11 cellular contexts compared by ENCODE assay signal in genomic region chr3:37997321-37997720, GRCh38. TPM values are rescaled to one million over a fixed set of nuclear protein-coding genes. Genes with fewer than 3 reads are reported as not detected.
DNase-seq lines count a peak whose midpoint lies in the region; ATAC-seq and TF ChIP-seq lines count a peak whose summit lies in the region.
"Had no signal": no experiment of that assay in that cellular context is flagged by ENCODE, and none has a peak within 500 bp of the region (broad histone marks: within the 10 kb centered on the region; RNA-seq: fewer than 3 reads in every experiment).

No MANE protein-coding gene starts in this region.

- H3K4me1 ChIP-seq in right cardiac atrium (ENCODE audit: control insufficient read depth, insufficient read depth, low read length) (no peaks in the 10 kb centered on the region), upper lobe of right lung (peaks cover 21% of the 10 kb centered on the region)
- H3K4me1 ChIP-seq in naive thymus-derived CD4-positive, alpha-beta T cell (ENCODE audit: control insufficient read depth in 2 of 2, insufficient read depth in 2 of 2, low read length in 2 of 2), result peaks cover 47 to 48% of the 10 kb centered on the region in 2 donors

- no peak overlapping the region for H3K27ac ChIP-seq in right cardiac atrium (ENCODE audit: low read length)
- H3K27ac ChIP-seq in naive thymus-derived CD4-positive, alpha-beta T cell (ENCODE audit: low read depth, low read length), result peak overlapping the region; percentile 87
- no peak overlapping the region for H3K27ac ChIP-seq in upper lobe of right lung

- CTCF ChIA-PET in activated CD4-positive, alpha-beta memory T cell treated with anti-CD3 and anti-CD28 coated beads, Interleukin-2, amount 10 ng/mL, durations not matched to agents 7 days and 5 days (lab: Charles Lee), result interaction anchor here (0.6 to 2.4 kb wide), 26 partner anchors 8 to 499 kb away, joined by 3 to 13 read pairs (median 4); partner anchors contain the start of genes ACAA1, EXOG, OXSR1 and XYLB
- CTCF ChIA-PET in naive thymus-derived CD4-positive, alpha-beta T cell (lab: Charles Lee), result interaction anchor here (0.6 to 1.4 kb wide), 6 partner anchors 13 to 142 kb away, joined by 3 to 7 read pairs (median 4); partner anchors contain the start of gene DLEC1

- peaks cover 66% of the 10 kb centered on the region for H3K4me1 Mint-ChIP-seq in activated CD4-positive, alpha-beta memory T cell treated with anti-CD3 and anti-CD28 coated beads, Interleukin-2, amount 10 ng/mL, durations not matched to agents 7 days and 5 days
- peaks cover 39 to 74% (median 62%) of the 10 kb centered on the region in 7 donors for H3K4me1 Mint-ChIP-seq in naive thymus-derived CD4-positive, alpha-beta T cell

- POLR2A ChIA-PET in activated CD4-positive, alpha-beta memory T cell treated with anti-CD3 and anti-CD28 coated beads, Interleukin-2, amount 10 ng/mL, durations not matched to agents 7 days and 5 days (lab: Charles Lee), result interaction anchor here (1.0 to 1.7 kb wide), 3 partner anchors 34 to 499 kb away, joined by 3 to 6 read pairs (median 5); partner anchors contain the start of genes ACAA1 and EXOG
- POLR2A ChIA-PET in naive thymus-derived CD4-positive, alpha-beta T cell (lab: Charles Lee), result interaction anchor here (0.5 to 1.4 kb wide), 7 partner anchors 21 to 340 kb away, joined by 3 to 12 read pairs (median 4); partner anchors contain the start of genes ACAA1 and DLEC1

- peak overlapping the region; percentile 73 for H3K27ac Mint-ChIP-seq in activated CD4-positive, alpha-beta memory T cell treated with anti-CD3 and anti-CD28 coated beads, Interleukin-2, amount 10 ng/mL, durations not matched to agents 7 days and 5 days
- peak overlapping the region in 8 of 9 donors; percentile 59 to 97 (median 96) for H3K27ac Mint-ChIP-seq in naive thymus-derived CD4-positive, alpha-beta T cell

- H3K9me3 ChIP-seq in right cardiac atrium (ENCODE audit: control insufficient read depth, low read length), result no peaks in the 10 kb centered on the region
- H3K9me3 ChIP-seq in naive thymus-derived CD4-positive, alpha-beta T cell (ENCODE audit: control insufficient read depth in 2 of 3, low read length in 3 of 3), result no peaks in the 10 kb centered on the region
- no peaks in the 10 kb centered on the region for H3K9me3 ChIP-seq in upper lobe of right lung
- H3K9me3 ChIP-seq: HAP-1 had no signal

- peaks cover 0 to 32% (median 0%) of the 10 kb centered on the region in 3 experiments for H3K36me3 ChIP-seq in naive thymus-derived CD4-positive, alpha-beta T cell (ENCODE audit: control insufficient read depth in 2 of 3, insufficient read depth in 3 of 3, low read length in 3 of 3)
- H3K36me3 ChIP-seq in upper lobe of right lung, result peaks cover 5% of the 10 kb centered on the region

- H3K27me3 Mint-ChIP-seq in activated CD4-positive, alpha-beta memory T cell treated with anti-CD3 and anti-CD28 coated beads, Interleukin-2, amount 10 ng/mL, durations not matched to agents 7 days and 5 days, result no peaks in the 10 kb centered on the region
- H3K27me3 Mint-ChIP-seq in naive thymus-derived CD4-positive, alpha-beta T cell, result no peaks in the 10 kb centered on the region

- intact Hi-C loops in right cardiac atrium (cut with DNase I) (no loop called here), Right ventricle myocardium inferior (cut with DNase I) (no loop called here), upper lobe of right lung (cut with DNase I) (no loop called here)
- intact Hi-C loops in naive thymus-derived CD4-positive, alpha-beta T cell (cut with micrococcal nuclease), result no loop called here

- no peak overlapping the region for H3K4me3 Mint-ChIP-seq in activated CD4-positive, alpha-beta memory T cell treated with anti-CD3 and anti-CD28 coated beads, Interleukin-2, amount 10 ng/mL, durations not matched to agents 7 days and 5 days
- H3K4me3 Mint-ChIP-seq in naive thymus-derived CD4-positive, alpha-beta T cell, result peak overlapping the region in 5 of 10 donors; percentile 14 to 82 (median 67)
- H3K4me3 Mint-ChIP-seq: mesothelial cell of epicardium had no signal

- WGBS in right cardiac atrium, result 95% methylated on average over 10 of the region's 10 CpGs

- H3K4me3 ChIP-seq in right cardiac atrium (ENCODE audit: low read length) (no peak overlapping the region), upper lobe of right lung (no peak overlapping the region)
- no peak overlapping the region for H3K4me3 ChIP-seq in naive thymus-derived CD4-positive, alpha-beta T cell (ENCODE audit: low read length)
- H3K4me3 ChIP-seq: HAP-1 had no signal

- no peaks in the 10 kb centered on the region for H3K9me3 Mint-ChIP-seq in activated CD4-positive, alpha-beta memory T cell treated with anti-CD3 and anti-CD28 coated beads, Interleukin-2, amount 10 ng/mL, durations not matched to agents 7 days and 5 days
- no peaks in the 10 kb centered on the region for H3K9me3 Mint-ChIP-seq in naive thymus-derived CD4-positive, alpha-beta T cell
- H3K9me3 Mint-ChIP-seq: mesothelial cell of epicardium had no signal

- no peak for TF ChIP-seq CTCF in upper lobe of right lung (IDR thresholded peaks at IDR 0.05)

- H3K27me3 ChIP-seq in right cardiac atrium (ENCODE audit: control insufficient read depth, insufficient read depth) (no peaks in the 10 kb centered on the region), upper lobe of right lung (no peaks in the 10 kb centered on the region)
- no peaks in the 10 kb centered on the region for H3K27me3 ChIP-seq in naive thymus-derived CD4-positive, alpha-beta T cell (ENCODE audit: control insufficient read depth in 2 of 2, insufficient read depth in 2 of 2, low read length in 2 of 2)

- no peak for ATAC-seq in right cardiac atrium
- no peak for ATAC-seq in Right ventricle myocardium inferior
- ATAC-seq in naive thymus-derived CD4-positive, alpha-beta T cell, result no peak
- no peak for ATAC-seq in upper lobe of right lung

- H3K36me3 Mint-ChIP-seq in activated CD4-positive, alpha-beta memory T cell treated with anti-CD3 and anti-CD28 coated beads, Interleukin-2, amount 10 ng/mL, durations not matched to agents 7 days and 5 days (ENCODE audit: low read depth), result peaks cover 35% of the 10 kb centered on the region
- H3K36me3 Mint-ChIP-seq in naive thymus-derived CD4-positive, alpha-beta T cell, result peaks cover 7 to 34% (median 11%) of the 10 kb centered on the region in 5 donors

- DNase-seq in right cardiac atrium (peak in 2 of 3 donors; percentile 21 to 53), Right ventricle myocardium inferior (ENCODE audit: missing footprints) (no peak), upper lobe of right lung (peak; percentile 61), hippocampal formation (lab: John Stamatoyannopoulos, UW) (no peak), activated gamma-delta T cell (lab: John Stamatoyannopoulos, UW) (no peak), pons (ENCODE audit: low spot score) (no peak)
- no peak for DNase-seq in activated CD4-positive, alpha-beta memory T cell treated with anti-CD3 and anti-CD28 coated beads, Interleukin-2, amount 10 ng/mL, durations not matched to agents 7 days and 5 days
- DNase-seq in naive thymus-derived CD4-positive, alpha-beta T cell, result no peak
- DNase-seq: NCI-H510A had no signal

RNA-seq across cellular contexts. Expression of gene VILL, which starts 6.7 kb away (rescaled TPM):
- total RNA-seq in right cardiac atrium (1 to 10 TPM; 4.0 to 9.7 (median 8.8) TPM), Right ventricle myocardium inferior (4.4 TPM), upper lobe of right lung (8.9 TPM)
- polyA plus RNA-seq in right cardiac atrium, result 5.4 TPM
- 10 to 100 TPM; 18.4 to 18.7 TPM for total RNA-seq in activated CD4-positive, alpha-beta memory T cell treated with anti-CD3 and anti-CD28 coated beads, Interleukin-2, amount 10 ng/mL, durations not matched to agents 7 days and 5 days
- total RNA-seq in naive thymus-derived CD4-positive, alpha-beta T cell, result 10 to 100 TPM; 22.4 to 43.3 (median 29.5) TPM
- 10 to 100 TPM; 15.7 to 28.9 TPM for polyA plus RNA-seq in naive thymus-derived CD4-positive, alpha-beta T cell

RNA-seq across cellular contexts. Expression of gene PLCD1, which starts 32.1 kb away (rescaled TPM):
- total RNA-seq in right cardiac atrium (10 to 100 TPM; 12.1 to 17.7 (median 15.2) TPM), Right ventricle myocardium inferior (10.7 TPM), upper lobe of right lung (32.2 TPM)
- 11.2 TPM for polyA plus RNA-seq in right cardiac atrium
- total RNA-seq in activated CD4-positive, alpha-beta memory T cell treated with anti-CD3 and anti-CD28 coated beads, Interleukin-2, amount 10 ng/mL, durations not matched to agents 7 days and 5 days, result 10 to 100 TPM; 36.2 to 38.0 TPM
- 10 to 100 TPM; 18.4 to 44.0 (median 41.3) TPM for total RNA-seq in naive thymus-derived CD4-positive, alpha-beta T cell
- polyA plus RNA-seq in naive thymus-derived CD4-positive, alpha-beta T cell, result 10 to 100 TPM; 13.1 to 26.3 TPM

RNA-seq across cellular contexts. Expression of gene DLEC1, which starts 41.7 kb away (rescaled TPM):
- total RNA-seq in right cardiac atrium (1 to 10 TPM in 1 of 4 donors, under 1 TPM in 3; 0.23 to 1.0 (median 0.61) TPM), Right ventricle myocardium inferior (0.08 TPM), upper lobe of right lung (2.7 TPM)
- polyA plus RNA-seq in right cardiac atrium, result 0.48 TPM
- 1 to 10 TPM; 3.8 to 4.2 TPM for total RNA-seq in activated CD4-positive, alpha-beta memory T cell treated with anti-CD3 and anti-CD28 coated beads, Interleukin-2, amount 10 ng/mL, durations not matched to agents 7 days and 5 days
- total RNA-seq in naive thymus-derived CD4-positive, alpha-beta T cell, result 1 to 10 TPM; 1.5 to 9.4 (median 7.5) TPM
- under 1 TPM; 0.41 to 0.73 TPM for polyA plus RNA-seq in naive thymus-derived CD4-positive, alpha-beta T cell

Comparison
In these comparisons a context has a peak if more than half of its experiments do, and no peak if none do; other contexts are left out.
1. DNase-seq: peak in right cardiac atrium (2 of 3) and upper lobe of right lung (single experiment); none in Right ventricle myocardium inferior (single experiment), activated CD4-positive, alpha-beta memory T cell treated with anti-CD3 and anti-CD28 coated beads, Interleukin-2, amount 10 ng/mL, durations not matched to agents 7 days and 5 days (single experiment), naive thymus-derived CD4-positive, alpha-beta T cell (0 of 9), hippocampal formation (0 of 2), activated gamma-delta T cell (single experiment) and pons (single experiment).